Comparison of ENCODE assay signal across 14 cellular contexts in the genomic region with DNA sequence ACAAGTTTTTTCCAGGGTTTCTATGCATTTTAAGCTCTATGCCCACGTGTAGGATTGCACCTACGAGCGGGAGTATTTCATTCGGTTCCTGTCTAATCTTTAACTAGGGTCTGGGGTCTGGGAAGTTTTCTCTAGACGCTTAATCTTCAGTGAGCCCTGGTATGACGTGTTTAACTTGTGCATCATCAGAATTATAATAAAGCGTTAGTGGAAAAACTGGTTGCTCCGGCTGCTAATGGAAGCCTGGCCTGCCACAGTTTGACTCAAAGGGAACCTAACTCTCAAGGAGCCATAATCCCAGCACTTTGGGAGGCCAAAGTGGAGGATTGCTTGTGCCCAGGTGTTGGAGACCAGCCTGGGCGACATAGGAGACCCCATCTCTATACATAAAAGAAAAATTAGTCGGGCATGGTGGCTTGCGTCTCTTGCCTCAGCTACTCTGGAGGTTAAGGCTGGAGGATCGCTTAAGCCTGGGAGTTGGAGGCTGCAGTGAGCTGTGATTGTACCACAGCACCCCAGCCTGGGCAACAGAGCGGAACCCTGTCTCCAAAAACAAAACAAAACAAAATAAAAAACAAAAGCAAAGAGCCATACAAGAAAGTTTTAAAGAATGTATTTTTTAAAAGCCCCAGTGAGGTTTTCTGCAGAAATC. TPM values are rescaled to one million over a fixed set of nuclear protein-coding genes. Genes with fewer than 3 reads are reported as not detected.
A peak's percentile ranks its signal among the peaks of the same experiment; 100 is the strongest.
DNase-seq lines count a peak whose midpoint lies in the region; ATAC-seq and TF ChIP-seq lines count a peak whose summit lies in the region.
"Had no signal": no experiment of that assay in that cellular context is flagged by ENCODE, and none has a peak within 500 bp of the region (broad histone marks: within the 10 kb centered on the region; RNA-seq: fewer than 3 reads in every experiment).

No MANE protein-coding gene starts in this region.

- no peak overlapping the region for H3K4me3 ChIP-seq in cardiac muscle cell
- H3K4me3 ChIP-seq in epithelial cell of esophagus (ENCODE audit: low read length), result no peak overlapping the region
- H3K4me3 ChIP-seq in foreskin fibroblast (ENCODE audit: low read depth in 1 of 2, low read length in 2 of 2), result no peak overlapping the region
- H3K4me3 ChIP-seq: coronary artery had no signal

- H3K9me3 ChIP-seq in cardiac muscle cell (ENCODE audit: low read depth), result no peaks in the 10 kb centered on the region

- H3K36me3 ChIP-seq in cardiac muscle cell, result no peaks in the 10 kb centered on the region
- H3K36me3 ChIP-seq: spleen had no signal

- H3K27ac ChIP-seq in cardiac muscle cell, result peak overlapping the region; percentile 78
- H3K27ac ChIP-seq: coronary artery had no signal

- intact Hi-C loops in left ventricle myocardium superior (cut with micrococcal nuclease), result no loop called here

- peaks cover 30% of the 10 kb centered on the region for H3K4me1 ChIP-seq in cardiac muscle cell (ENCODE audit: low read depth)

- ATAC-seq in left ventricle myocardium superior (no peak), left lobe of liver (no peak)
- ATAC-seq: Panc1 had no signal

- DNase-seq in cardiac muscle cell (ENCODE audit: low read depth in 1 of 2, low spot score in 1 of 2), result no peak
- DNase-seq in left ventricle myocardium superior, result no peak
- peak; percentile 71 for DNase-seq in epithelial cell of esophagus (ENCODE audit: low read depth)
- DNase-seq in mucosa of gallbladder (ENCODE audit: low spot score), result peak; percentile 49
- DNase-seq in left lobe of liver (ENCODE audit: low spot score), result no peak
- DNase-seq in middle frontal gyrus (ENCODE audit: extremely low spot score, low spot score), result no peak
- DNase-seq in medulla oblongata (ENCODE audit: extremely low spot score), result no peak
- DNase-seq in foreskin fibroblast, result no peak
- DNase-seq: activated CD4-positive, CD25-positive, alpha-beta regulatory T cell; NCI-H226; spleen; SW 1271 had no signal

- TF ChIP-seq CTCF in cardiac muscle cell (IDR thresholded peaks at IDR 0.05; ENCODE audit: low read depth, low read length) (no peak), epithelial cell of esophagus (IDR thresholded peaks at IDR 0.05; ENCODE audit: insufficient read depth, low read depth, low read length, missing control alignments) (no peak), foreskin fibroblast (IDR thresholded peaks at IDR 0.05; ENCODE audit: low read depth, low read length) (no peak)

- H3K27me3 ChIP-seq in cardiac muscle cell, result no peaks in the 10 kb centered on the region
- H3K27me3 ChIP-seq: spleen had no signal

RNA-seq across cellular contexts. Expression of a gene that starts 30.2 kb away (rescaled TPM):
- 29.9 and 32.7 TPM in 2 replicates for total RNA-seq in cardiac muscle cell
- polyA plus RNA-seq in cardiac muscle cell, result 23.5 and 29.7 TPM in 2 replicates
- 4.6 TPM for total RNA-seq in left ventricle myocardium superior
- 82.5 TPM for total RNA-seq in mucosa of gallbladder
- 35.4 TPM for total RNA-seq in left lobe of liver

Comparison
In these comparisons a context has a peak if more than half of its experiments do, and no peak if none do; other contexts are left out.
1. DNase-seq: peak in epithelial cell of esophagus (single experiment) and mucosa of gallbladder (single experiment); none in cardiac muscle cell (0 of 2), left ventricle myocardium superior (single experiment), left lobe of liver (single experiment), middle frontal gyrus (single experiment), medulla oblongata (single experiment) and foreskin fibroblast (0 of 2).